Comparison of ENCODE assay signal across 20 cellular contexts in genomic region chr3:190810957-190811356, GRCh38. TPM values are rescaled to one million over a fixed set of nuclear protein-coding genes. Genes with fewer than 3 reads are reported as not detected.
DNase-seq lines count a peak whose midpoint lies in the region; ATAC-seq and TF ChIP-seq lines count a peak whose summit lies in the region.
"Had no signal": no experiment of that assay in that cellular context is flagged by ENCODE, and none has a peak within 500 bp of the region (broad histone marks: within the 10 kb centered on the region; RNA-seq: fewer than 3 reads in every experiment).

No MANE protein-coding gene starts in this region.

- H3K4me3 ChIP-seq in left ventricle myocardium inferior (no peak overlapping the region), heart right ventricle (no peak overlapping the region), RWPE2 (ENCODE audit: severe bottlenecking) (no peak overlapping the region), parathyroid adenoma (ENCODE audit: low read depth, low read length) (no peak overlapping the region), uterus (no peak overlapping the region)
- H3K4me3 ChIP-seq: BLaER1 had no signal

- no peak for DNase-seq in left ventricle myocardium inferior
- no peak for DNase-seq in heart right ventricle
- no peak for DNase-seq in RWPE2 (ENCODE audit: low spot score)
- peak; percentile 45 for DNase-seq in epithelial cell of prostate (ENCODE audit: low read depth, low spot score)
- DNase-seq in NCI-H1092 treated with DMSO at 0.1 percent for 48 hours (lab: John Stamatoyannopoulos, UW) = no peak
- no peak for DNase-seq in activated T-cell treated with anti-CD3 and anti-CD28 coated beads, Interleukin-2, amount 50 U/mL, for 72 hours
- DNase-seq in uterus = no peak
- DNase-seq: 8988T; CD4-positive, alpha-beta memory T cell; DMS153; DMS79; GDM1; GOT3; H7; HFFc6 had no signal

- intact Hi-C loops in left ventricle myocardium inferior (cut with micrococcal nuclease) (no loop called here), heart right ventricle (cut with DNase I) (loop anchor here in 8 of 10 donors (2.0 to 10.0 kb wide), 3 partner anchors 224 to 241 kb away; no protein-coding TSS in a partner anchor), uterus (cut with DNase I; ENCODE audit: low total_unique reads) (no loop called here)

- no peak for TF ChIP-seq POLR2A in uterus (IDR thresholded peaks at IDR 0.05)

- H3K27me3 Mint-ChIP-seq in activated T-cell treated with anti-CD3 and anti-CD28 coated beads, Interleukin-2, amount 50 U/mL, for 72 hours (ENCODE audit: low read depth) = no peaks in the 10 kb centered on the region
- H3K27me3 Mint-ChIP-seq: CD4-positive, alpha-beta memory T cell had no signal

- WGBS in heart right ventricle, 2 donors = 68 to 80% methylated on average over 4 of the region's 4 CpGs

- TF ChIP-seq CTCF in left ventricle myocardium inferior (IDR thresholded peaks at IDR 0.05; ENCODE audit: borderline replicate concordance) = no peak
- no peak for TF ChIP-seq CTCF in heart right ventricle (IDR thresholded peaks at IDR 0.05)
- no peak for TF ChIP-seq CTCF in RWPE2 (IDR thresholded peaks at IDR 0.05; ENCODE audit: poor library complexity, severe bottlenecking)
- TF ChIP-seq CTCF in parathyroid adenoma (IDR thresholded peaks at IDR 0.05) = no peak
- no peak for TF ChIP-seq CTCF in uterus (IDR thresholded peaks at IDR 0.05)

- H2AFZ ChIP-seq in parathyroid adenoma = peak overlapping the region; percentile 14

- H3K4me1 ChIP-seq in left ventricle myocardium inferior (peaks cover 16% of the 10 kb centered on the region), heart right ventricle (peaks cover 0 to 12% (median 3%) of the 10 kb centered on the region in 9 donors), RWPE2 (ENCODE audit: insufficient read depth, poor library complexity, severe bottlenecking) (peaks cover 17% of the 10 kb centered on the region), parathyroid adenoma (no peaks in the 10 kb centered on the region), uterus (no peaks in the 10 kb centered on the region)
- H3K4me1 ChIP-seq: BLaER1 had no signal

- no peak overlapping the region for H3K4me3 Mint-ChIP-seq in activated T-cell treated with anti-CD3 and anti-CD28 coated beads, Interleukin-2, amount 50 U/mL, for 72 hours
- H3K4me3 Mint-ChIP-seq: CD14-positive monocyte; CD4-positive, alpha-beta memory T cell; HFFc6 had no signal

- H3K27ac ChIP-seq in left ventricle myocardium inferior (replicated peaks) (peak overlapping the region; percentile 81), heart right ventricle (no peak overlapping the region), RWPE2 (ENCODE audit: poor library complexity, severe bottlenecking) (no peak overlapping the region), epithelial cell of prostate (peak overlapping the region; percentile 33), parathyroid adenoma (no peak overlapping the region), uterus (no peak overlapping the region)
- H3K27ac ChIP-seq: BLaER1 had no signal

- H3K4me2 ChIP-seq in parathyroid adenoma (ENCODE audit: low read length) = no peak overlapping the region
- H3K4me2 ChIP-seq: BLaER1 had no signal

- no peak overlapping the region for H3K27ac Mint-ChIP-seq in activated T-cell treated with anti-CD3 and anti-CD28 coated beads, Interleukin-2, amount 50 U/mL, for 72 hours
- H3K27ac Mint-ChIP-seq: CD14-positive monocyte; CD4-positive, alpha-beta memory T cell; HFFc6 had no signal

- no peak overlapping the region for H3K9ac ChIP-seq in parathyroid adenoma
- H3K9ac ChIP-seq: BLaER1 had no signal

- H3K9me3 Mint-ChIP-seq in activated T-cell treated with anti-CD3 and anti-CD28 coated beads, Interleukin-2, amount 50 U/mL, for 72 hours = no peaks in the 10 kb centered on the region
- H3K9me3 Mint-ChIP-seq: CD14-positive monocyte, HFFc6 had no signal

- H3K79me2 ChIP-seq in parathyroid adenoma = no peaks in the 10 kb centered on the region

- H3K27me3 ChIP-seq in left ventricle myocardium inferior (ENCODE audit: low read depth) = no peaks in the 10 kb centered on the region
- H3K27me3 ChIP-seq in heart right ventricle = no peaks in the 10 kb centered on the region
- no peaks in the 10 kb centered on the region for H3K27me3 ChIP-seq in RWPE2 (ENCODE audit: insufficient read depth, poor library complexity, severe bottlenecking)
- no peaks in the 10 kb centered on the region for H3K27me3 ChIP-seq in parathyroid adenoma (ENCODE audit: control insufficient read depth, insufficient read depth, low read length)
- no peaks in the 10 kb centered on the region for H3K27me3 ChIP-seq in uterus
- H3K27me3 ChIP-seq: BLaER1 had no signal

- H3K4me1 Mint-ChIP-seq in activated T-cell treated with anti-CD3 and anti-CD28 coated beads, Interleukin-2, amount 50 U/mL, for 72 hours (ENCODE audit: low read depth) = no peaks in the 10 kb centered on the region
- H3K4me1 Mint-ChIP-seq: CD14-positive monocyte; CD4-positive, alpha-beta memory T cell had no signal

- H3K36me3 ChIP-seq in left ventricle myocardium inferior (no peaks in the 10 kb centered on the region), heart right ventricle (no peaks in the 10 kb centered on the region), RWPE2 (ENCODE audit: low read depth) (no peaks in the 10 kb centered on the region), parathyroid adenoma (ENCODE audit: control insufficient read depth, insufficient read depth, low read length) (no peaks in the 10 kb centered on the region), uterus (no peaks in the 10 kb centered on the region)
- H3K36me3 ChIP-seq: BLaER1 had no signal

- no peaks in the 10 kb centered on the region for H3K36me3 Mint-ChIP-seq in activated T-cell treated with anti-CD3 and anti-CD28 coated beads, Interleukin-2, amount 50 U/mL, for 72 hours (ENCODE audit: insufficient read depth in 2 of 2)
- H3K36me3 Mint-ChIP-seq: CD14-positive monocyte; CD4-positive, alpha-beta memory T cell had no signal

- H3K9me3 ChIP-seq in left ventricle myocardium inferior (replicated peaks) (no peaks in the 10 kb centered on the region), heart right ventricle (no peaks in the 10 kb centered on the region), RWPE2 (ENCODE audit: severe bottlenecking) (no peaks in the 10 kb centered on the region), parathyroid adenoma (ENCODE audit: control insufficient read depth, low read length) (no peaks in the 10 kb centered on the region), uterus (no peaks in the 10 kb centered on the region)
- H3K9me3 ChIP-seq: BLaER1 had no signal

- ATAC-seq in heart right ventricle = no peak
- peak; percentile 74 for ATAC-seq in RWPE2 (ENCODE audit: low read depth)
- ATAC-seq in activated T-cell treated with anti-CD3 and anti-CD28 coated beads, Interleukin-2, amount 50 U/mL, for 72 hours (replicated peaks in 1 of 2) = no peak

RNA-seq across cellular contexts. Expression of gene GMNC, which starts 51.5 kb away (rescaled TPM):
- total RNA-seq in left ventricle myocardium inferior = 2.2 TPM
- total RNA-seq in heart right ventricle = 1 to 10 TPM in 4 of 10 donors, under 1 TPM in 5, not detected in 1; 0.24 to 3.7 (median 0.64) TPM
- under 1 TPM; 0.07 to 0.22 TPM for polyA plus RNA-seq in heart right ventricle
- not detected for total RNA-seq in activated T-cell treated with anti-CD3 and anti-CD28 coated beads, Interleukin-2, amount 50 U/mL, for 72 hours
- total RNA-seq in uterus = 1 to 10 TPM in 1 of 4 donors, under 1 TPM in 2, not detected in 1; 0.64 to 2.6 (median 0.88) TPM
- total RNA-seq: CD4-positive, alpha-beta memory T cell; Daoy; HT-29 had no signal
- polyA plus RNA-seq: CD14-positive monocyte; CD4-positive, alpha-beta memory T cell had no signal

Comparison
In these comparisons a context has a peak if more than half of its experiments do, and no peak if none do; other contexts are left out.
1. H3K27ac ChIP-seq: peak in left ventricle myocardium inferior (single experiment) and epithelial cell of prostate (single experiment); none in heart right ventricle (0 of 10), RWPE2 (single experiment), parathyroid adenoma (single experiment) and uterus (0 of 2).
2. intact Hi-C loops: an anchor here in heart right ventricle (2.0 to 10.0 kb wide); none called in left ventricle myocardium inferior and uterus.